In the genomic region with DNA sequence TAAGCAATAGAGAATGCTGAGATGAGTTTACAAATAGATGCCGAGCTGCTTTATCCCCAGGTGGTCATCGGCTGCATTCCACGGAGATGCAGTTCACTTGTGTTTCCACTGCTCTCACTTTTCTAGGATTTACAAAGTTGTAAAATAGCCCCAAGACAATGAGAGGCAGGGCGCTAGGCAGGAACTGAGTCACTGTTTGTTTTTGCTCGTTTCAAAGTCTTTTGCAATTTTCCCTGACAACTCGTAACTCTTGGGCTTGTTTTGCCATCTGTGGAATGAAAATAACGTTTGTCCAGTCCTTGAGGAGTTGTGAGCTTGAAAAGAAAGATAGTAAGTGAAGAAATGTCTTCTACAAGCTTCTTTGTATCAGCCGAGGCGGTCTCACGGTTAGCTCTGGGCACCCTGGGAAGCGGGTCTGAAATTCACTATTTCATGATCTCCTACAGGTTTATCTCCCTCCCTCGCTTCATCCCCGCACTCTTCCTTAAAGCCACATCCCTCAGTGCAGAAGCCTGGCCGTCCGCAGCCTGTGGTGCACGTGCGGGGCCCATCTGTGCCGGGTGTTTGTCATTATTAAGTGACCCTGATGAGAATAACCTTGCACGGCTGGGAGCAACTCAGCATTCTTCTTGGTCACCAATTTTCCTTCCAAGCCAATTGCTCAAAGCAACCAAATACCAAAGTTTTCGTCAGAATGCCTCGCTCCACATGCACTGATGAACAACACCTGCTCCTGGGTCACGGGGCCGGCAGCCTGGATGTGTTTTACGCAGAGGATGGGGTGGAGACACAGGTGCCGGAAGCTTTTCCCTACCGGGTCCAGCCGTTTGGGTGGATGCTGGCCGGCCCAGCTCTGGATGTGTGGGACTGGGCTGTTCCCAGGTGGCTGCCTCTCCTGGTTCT, we compare ENCODE assay signal across 8 cellular contexts.
DNase-seq lines count a peak whose midpoint lies in the region; TF ChIP-seq lines count a peak whose summit lies in the region.
"Not testable (repeated sequence)": the region's sequence is repeated elsewhere in the genome, so short reads cannot be mapped to it uniquely, and the experiment has no call there.

No MANE protein-coding gene starts in this region.

- DNase-seq in AG04449 (ENCODE audit: low read depth, low spot score) (peak; percentile 53), H4 (ENCODE audit: low spot score) (peak; percentile 77), MV-4-11 (lab: John Stamatoyannopoulos, UW) (peak; percentile 86), T1000 (lab: John Stamatoyannopoulos, UW) (peak; percentile 44), dedifferentiated amniotic fluid mesenchymal stem cell (ENCODE audit: extremely low spot score) (peak; percentile 94), glomerular visceral epithelial cell (ENCODE audit: extremely low spot score) (peak; percentile 49), lung microvascular endothelial cell (ENCODE audit: low read depth in 2 of 2) (peak; percentile 55 to 93), renal cortical epithelial cell (ENCODE audit: low read depth) (peak; percentile 94)

- TF ChIP-seq CTCF in AG04449 (IDR thresholded peaks at IDR 0.05; ENCODE audit: insufficient read depth, low read length, missing control alignments) = not testable (repeated sequence)

- POLR2A ChIA-PET in AG04449 (lab: Yijun Ruan, JAX) = not testable (repeated sequence)

- H3K4me3 ChIP-seq in AG04449 (ENCODE audit: low read depth, low read length) = not testable (repeated sequence)

- CTCF ChIA-PET in AG04449 (lab: Yijun Ruan, JAX) = not testable (repeated sequence)

Comparison
In these comparisons a context has a peak if more than half of its experiments do, and no peak if none do; other contexts are left out.
1. DNase-seq: peak in every context shown above with its lines; median percentile 94 in dedifferentiated amniotic fluid mesenchymal stem cell; 94 in renal cortical epithelial cell; 86 in MV-4-11; 77 in H4; 74 in lung microvascular endothelial cell; 53 in AG04449; 49 in glomerular visceral epithelial cell; 44 in T1000.